8 cellular contexts compared by ENCODE assay signal in the genomic region with DNA sequence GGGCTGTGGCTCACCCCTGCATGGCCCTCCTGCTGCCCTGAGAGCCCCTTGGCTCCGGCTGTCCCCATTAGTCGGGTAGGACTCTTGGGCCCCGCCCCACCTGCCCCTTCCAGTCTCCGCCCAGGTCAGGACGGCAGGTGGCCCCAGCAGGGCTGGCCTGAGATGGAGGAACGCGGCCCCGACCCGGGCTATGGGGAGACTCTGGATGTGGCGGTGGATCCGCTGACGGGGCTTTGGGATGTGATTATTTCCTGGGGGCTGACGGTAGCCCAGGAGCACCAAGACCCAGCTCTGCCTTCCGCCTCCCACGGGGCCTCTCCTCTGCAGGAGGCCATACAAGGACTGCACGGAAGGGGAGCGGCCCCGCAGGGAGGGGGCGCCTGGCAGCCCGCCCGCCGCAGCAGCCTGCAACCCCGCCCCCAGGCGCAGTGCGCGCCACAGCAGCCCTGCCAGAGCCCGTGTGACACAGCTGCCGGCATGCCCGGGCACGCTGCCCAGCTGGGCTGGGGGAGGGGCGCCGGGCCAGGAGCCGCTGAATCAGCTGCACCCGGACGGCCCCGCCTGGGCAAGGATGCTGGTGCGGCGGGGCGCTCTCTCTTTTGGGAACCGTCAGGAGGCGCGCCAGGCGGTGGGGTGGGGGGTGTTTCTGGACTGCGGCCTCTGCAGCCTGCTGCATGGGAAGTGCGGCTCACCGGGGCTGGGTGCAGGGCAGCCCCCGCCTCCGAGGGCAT.
DNase-seq lines count a peak whose midpoint lies in the region; ATAC-seq and TF ChIP-seq lines count a peak whose summit lies in the region.

No MANE protein-coding gene starts in this region.

- no peaks in the 10 kb centered on the region for H3K27me3 Mint-ChIP-seq in central memory CD8-positive, alpha-beta T cell

- H3K4me3 Mint-ChIP-seq in central memory CD8-positive, alpha-beta T cell = peak overlapping the region; percentile 84

- peak; percentile 6 for TF ChIP-seq CTCF in AG09319 (IDR thresholded peaks at IDR 0.05; ENCODE audit: low read depth, low read length)

- H3K36me3 Mint-ChIP-seq in central memory CD8-positive, alpha-beta T cell (ENCODE audit: insufficient read depth) = peaks cover 7% of the 10 kb centered on the region

- H3K9me3 Mint-ChIP-seq in central memory CD8-positive, alpha-beta T cell = no peaks in the 10 kb centered on the region

- peak; percentile 70 for ATAC-seq in GM19035 (IDR thresholded peaks at IDR 0.05; ENCODE audit: unreplicated experiment)
- peak; percentile 67 for ATAC-seq in HG03196 (IDR thresholded peaks at IDR 0.05; ENCODE audit: unreplicated experiment)
- ATAC-seq in activated CD4-positive, CD25-positive, alpha-beta regulatory T cell treated with anti-CD3 and anti-CD28 coated beads, Interleukin-2, amount 50 U/mL, for 24 hours = peak; percentile 90
- peak; percentile 93 for ATAC-seq in central memory CD8-positive, alpha-beta T cell (replicated peaks; ENCODE audit: extremely low read depth, poor library complexity, severe bottlenecking)

- peak; percentile 79 for DNase-seq in AG09319 (ENCODE audit: extremely low read depth, low read depth)
- peak; percentile 89 for DNase-seq in NCI-H226
- peak; percentile 76 to 87 for DNase-seq in central memory CD8-positive, alpha-beta T cell (ENCODE audit: low spot score in 2 of 2)
- peak; percentile 86 for DNase-seq in kidney glomerular epithelial cell (lab: John Stamatoyannopoulos, UW)
- DNase-seq in stimulated activated CD4-positive, alpha-beta T cell treated with anti-CD3 and anti-CD28 coated beads, Interleukin-1b, Interleukin-23, amount 100 ng/mL, for 24 hours (ENCODE audit: low read depth in 4 of 4, low spot score in 1 of 4) = peak; percentile 62 to 92 (median 80)

- H3K4me1 Mint-ChIP-seq in central memory CD8-positive, alpha-beta T cell = peaks cover 47% of the 10 kb centered on the region

- peak overlapping the region; percentile 46 for H3K27ac Mint-ChIP-seq in central memory CD8-positive, alpha-beta T cell (ENCODE audit: low read depth)

Comparison
In these comparisons a context has a peak if more than half of its experiments do, and no peak if none do; other contexts are left out.
1. Peak in every context shown above with its lines: DNase-seq and ATAC-seq.